Comparison of ENCODE assay signal across 20 cellular contexts in the genomic region with DNA sequence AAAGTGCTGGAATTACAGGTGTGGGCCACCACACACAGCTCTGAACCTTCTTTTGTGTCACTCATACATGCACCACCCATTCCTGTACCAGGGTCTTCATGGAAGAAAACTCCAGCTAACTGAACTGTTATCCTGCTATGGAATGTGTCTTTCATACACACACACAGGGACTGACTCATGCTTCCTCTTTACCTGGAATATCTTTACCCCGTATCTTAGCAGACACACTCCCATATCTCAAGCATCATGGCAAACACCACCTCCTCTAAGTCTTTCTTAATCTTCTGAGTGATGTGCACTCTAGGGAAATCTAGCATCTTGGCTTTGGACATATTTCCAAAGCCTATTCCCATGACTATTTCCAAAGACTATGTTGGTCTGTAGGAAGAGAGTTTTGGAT. TPM values are rescaled to one million over a fixed set of nuclear protein-coding genes. Genes with fewer than 3 reads are reported as not detected.
DNase-seq lines count a peak whose midpoint lies in the region; TF ChIP-seq lines count a peak whose summit lies in the region.
"Had no signal": no experiment of that assay in that cellular context is flagged by ENCODE, and none has a peak within 500 bp of the region (broad histone marks: within the 10 kb centered on the region; RNA-seq: fewer than 3 reads in every experiment).

No MANE protein-coding gene starts in this region.

- no peak overlapping the region for H3K27ac Mint-ChIP-seq in MCF 10A (ENCODE audit: low read depth, unreplicated experiment)
- no peak overlapping the region for H3K27ac Mint-ChIP-seq in CD8-positive, alpha-beta memory T cell
- no peak overlapping the region for H3K27ac Mint-ChIP-seq in activated CD4-positive, alpha-beta memory T cell treated with anti-CD3 and anti-CD28 coated beads for 36 hours
- H3K27ac Mint-ChIP-seq: B cell; CD8-positive, alpha-beta T cell; HFFc6 had no signal

- H3K4me3 Mint-ChIP-seq in MCF 10A (ENCODE audit: unreplicated experiment), result no peak overlapping the region
- no peak overlapping the region for H3K4me3 Mint-ChIP-seq in CD8-positive, alpha-beta memory T cell
- no peak overlapping the region for H3K4me3 Mint-ChIP-seq in activated CD4-positive, alpha-beta memory T cell treated with anti-CD3 and anti-CD28 coated beads for 36 hours
- H3K4me3 Mint-ChIP-seq: B cell; CD4-positive, CD25-positive, alpha-beta regulatory T cell; CD8-positive, alpha-beta T cell; HFFc6 had no signal

- H3K23ac ChIP-seq in trophoblast cell (ENCODE audit: low read length), result no peak overlapping the region

- H3K9me3 ChIP-seq in mammary epithelial cell (replicated peaks; ENCODE audit: insufficient read depth, low read length), result no peaks in the 10 kb centered on the region
- peaks cover 3% of the 10 kb centered on the region for H3K9me3 ChIP-seq in trophoblast cell (ENCODE audit: insufficient read depth, low read depth, low read length)
- H3K9me3 ChIP-seq in CD8-positive, alpha-beta memory T cell (ENCODE audit: low read length), result no peaks in the 10 kb centered on the region
- H3K9me3 ChIP-seq: BLaER1 had no signal

- H3K4me2 ChIP-seq in mammary epithelial cell (ENCODE audit: insufficient read depth, low read depth, low read length) (no peak overlapping the region), trophoblast cell (ENCODE audit: low read length) (no peak overlapping the region)
- H3K4me2 ChIP-seq: BLaER1 had no signal

- H3K9ac ChIP-seq in mammary epithelial cell (ENCODE audit: insufficient read depth, low read length) (no peak overlapping the region), trophoblast cell (ENCODE audit: low read length) (no peak overlapping the region)
- H3K9ac ChIP-seq: BLaER1 had no signal

- no peak overlapping the region for H4K8ac ChIP-seq in trophoblast cell (ENCODE audit: low read depth, low read length)

- no TSS peak for BruUV-seq in mammary epithelial cell (replicated peaks; lab: Mats Ljungman, UMichigan)
- no TSS peak for BruUV-seq in MCF 10A (replicated peaks; lab: Mats Ljungman, UMichigan)

- H3K18ac ChIP-seq in trophoblast cell (ENCODE audit: low read length), result no peak overlapping the region

- DNase-seq in mammary epithelial cell (peak; percentile 32), MCF 10A (ENCODE audit: unreplicated experiment) (no peak), fibroblast of the aortic adventitia (ENCODE audit: low read depth) (peak; percentile 13), trophoblast cell (peak; percentile 1 to 45)
- no peak for DNase-seq in CD8-positive, alpha-beta memory T cell
- DNase-seq in activated CD4-positive, alpha-beta memory T cell treated with anti-CD3 and anti-CD28 coated beads for 36 hours, result no peak
- DNase-seq: CD4-positive, CD25-positive, alpha-beta regulatory T cell; CD8-positive, alpha-beta T cell; DMS 273 treated with DMSO at 0.1 percent for 48 hours; DMS79; EL; GDM1; GOT3; HFFc6 had no signal

- in situ Hi-C loops in mammary epithelial cell (cut with MboI; ENCODE audit: low sequenced_read_pairs in 2 of 2), result no loop called here

- H2BK120ac ChIP-seq in trophoblast cell (ENCODE audit: insufficient read depth, low read length, poor library complexity), result no peak overlapping the region

- H3K79me2 ChIP-seq in mammary epithelial cell (ENCODE audit: insufficient read depth, low read length), result no peaks in the 10 kb centered on the region
- no peaks in the 10 kb centered on the region for H3K79me2 ChIP-seq in trophoblast cell (ENCODE audit: control insufficient read depth, insufficient read depth, low read length, poor library complexity)

- no peak overlapping the region for H3K27ac ChIP-seq in mammary epithelial cell (ENCODE audit: insufficient read depth, low read depth, low read length)
- no peak overlapping the region for H3K27ac ChIP-seq in trophoblast cell (ENCODE audit: low read depth, low read length)
- H3K27ac ChIP-seq in CD8-positive, alpha-beta memory T cell (ENCODE audit: low read depth, low read length), result no peak overlapping the region
- H3K27ac ChIP-seq: 22Rv1, BLaER1, C4-2B had no signal

- no peak overlapping the region for H2BK5ac ChIP-seq in trophoblast cell (ENCODE audit: low read depth, low read length, poor library complexity)

- TF ChIP-seq CTCF in mammary epithelial cell (conservative IDR thresholded peaks at IDR 0.05 in 1 of 2, IDR thresholded peaks at IDR 0.05 in 1 of 2; ENCODE audit: extremely low read depth in 1 of 2, insufficient read depth in 1 of 2, low read depth in 1 of 2, low read length in 2 of 2) (no peak), MCF 10A (IDR thresholded peaks at IDR 0.05; ENCODE audit: unreplicated experiment) (no peak), fibroblast of the aortic adventitia (IDR thresholded peaks at IDR 0.05; ENCODE audit: insufficient read depth, low read length) (no peak)

- no peak overlapping the region for H4K12ac ChIP-seq in trophoblast cell (ENCODE audit: low read depth, low read length)

- H3K4me1 Mint-ChIP-seq in MCF 10A (ENCODE audit: insufficient read depth, unreplicated experiment), result peaks cover 11% of the 10 kb centered on the region
- H3K4me1 Mint-ChIP-seq in CD8-positive, alpha-beta memory T cell, result no peaks in the 10 kb centered on the region
- peaks cover 8% of the 10 kb centered on the region for H3K4me1 Mint-ChIP-seq in activated CD4-positive, alpha-beta memory T cell treated with anti-CD3 and anti-CD28 coated beads for 36 hours (ENCODE audit: low read depth)
- H3K4me1 Mint-ChIP-seq: B cell; CD4-positive, CD25-positive, alpha-beta regulatory T cell had no signal

- H3K36me3 ChIP-seq in mammary epithelial cell (ENCODE audit: insufficient read depth, low read length), result no peaks in the 10 kb centered on the region
- no peaks in the 10 kb centered on the region for H3K36me3 ChIP-seq in trophoblast cell (ENCODE audit: control insufficient read depth in 1 of 2, insufficient read depth in 2 of 2, low read length in 2 of 2)
- no peaks in the 10 kb centered on the region for H3K36me3 ChIP-seq in CD8-positive, alpha-beta memory T cell (ENCODE audit: insufficient read depth, low read length)
- H3K36me3 ChIP-seq: BLaER1, HAP-1 had no signal

- CTCF ChIA-PET in mammary epithelial cell (lab: Charles Lee; ENCODE audit: low non-redundant PET), result interaction anchor here (0.5 kb wide), 1 partner anchor 8 kb away, joined by 14 read pairs; no protein-coding TSS in a partner anchor
- CTCF ChIA-PET in MCF 10A (lab: Yijun Ruan, JAX), result interaction anchor here (0.6 to 6.4 kb wide), 3 partner anchors 9 to 68 kb away, joined by 3 to 35 read pairs (median 5); no protein-coding TSS in a partner anchor
- CTCF ChIA-PET in CD8-positive, alpha-beta memory T cell (lab: Charles Lee), result interaction anchor here (1.4 to 1.6 kb wide), 2 partner anchors 9 to 28 kb away, joined by 4 to 5 read pairs; no protein-coding TSS in a partner anchor
- CTCF ChIA-PET in activated CD4-positive, alpha-beta memory T cell treated with anti-CD3 and anti-CD28 coated beads for 36 hours (lab: Charles Lee), result interaction anchor here (0.6 to 4.7 kb wide), 4 partner anchors 9 to 176 kb away, joined by 3 to 27 read pairs (median 6); no protein-coding TSS in a partner anchor

- H2AFZ ChIP-seq in mammary epithelial cell (ENCODE audit: low read depth, low read length) (no peak overlapping the region), trophoblast cell (ENCODE audit: insufficient read depth, low read length, poor library complexity) (no peak overlapping the region)

- no peaks in the 10 kb centered on the region for H3K27me3 ChIP-seq in mammary epithelial cell (ENCODE audit: insufficient read depth, low read length)
- no peaks in the 10 kb centered on the region for H3K27me3 ChIP-seq in trophoblast cell (ENCODE audit: insufficient read depth, low read length)
- no peaks in the 10 kb centered on the region for H3K27me3 ChIP-seq in CD8-positive, alpha-beta memory T cell (ENCODE audit: insufficient read depth, low read length, poor library complexity, severe bottlenecking)
- H3K27me3 ChIP-seq: BLaER1 had no signal

- H2BK12ac ChIP-seq in trophoblast cell (ENCODE audit: low read length), result no peak overlapping the region

- 45% methylated on average over 1 of the region's 1 CpG for WGBS in mammary epithelial cell (ENCODE audit: low coverage, missing lambda C conversion rate)
- whole genome bisulfite sequencing in trophoblast cell (ENCODE audit: extremely low coverage, insufficient coverage, insufficient read length), result no CpG with 5 or more reads among the region's 1 CpG

- no peak overlapping the region for H3K4ac ChIP-seq in trophoblast cell (ENCODE audit: low read depth, low read length)

- no peak overlapping the region for H3K4me3 ChIP-seq in mammary epithelial cell (replicated peaks in 1 of 3; ENCODE audit: insufficient read depth in 1 of 3, low read depth in 2 of 3, low read length in 3 of 3)
- no peak overlapping the region for H3K4me3 ChIP-seq in fibroblast of the aortic adventitia (ENCODE audit: low read depth, low read length)
- H3K4me3 ChIP-seq in trophoblast cell (ENCODE audit: low read depth, low read length), result no peak overlapping the region
- H3K4me3 ChIP-seq in CD8-positive, alpha-beta memory T cell (ENCODE audit: low read length), result no peak overlapping the region
- H3K4me3 ChIP-seq: BLaER1, GM12878, HAP-1 had no signal

- H3K79me1 ChIP-seq in trophoblast cell (ENCODE audit: low read length), result no peaks in the 10 kb centered on the region

- peaks cover 20% of the 10 kb centered on the region for H3K4me1 ChIP-seq in mammary epithelial cell (ENCODE audit: insufficient read depth, low read length)
- H3K4me1 ChIP-seq in trophoblast cell (ENCODE audit: control insufficient read depth in 1 of 2, insufficient read depth in 2 of 2, low read length in 2 of 2), result no peaks in the 10 kb centered on the region
- H3K4me1 ChIP-seq in CD8-positive, alpha-beta memory T cell (ENCODE audit: insufficient read depth, low read length), result no peaks in the 10 kb centered on the region
- H3K4me1 ChIP-seq: BLaER1, HAP-1 had no signal

- H3K36me3 Mint-ChIP-seq in MCF 10A (ENCODE audit: insufficient read depth, unreplicated experiment), result no peaks in the 10 kb centered on the region
- H3K36me3 Mint-ChIP-seq in CD8-positive, alpha-beta memory T cell, result peaks cover 0 to 4% (median 0%) of the 10 kb centered on the region in 3 donors
- H3K36me3 Mint-ChIP-seq in activated CD4-positive, alpha-beta memory T cell treated with anti-CD3 and anti-CD28 coated beads for 36 hours, result no peaks in the 10 kb centered on the region
- H3K36me3 Mint-ChIP-seq: CD8-positive, alpha-beta T cell had no signal

- no peaks in the 10 kb centered on the region for H3K27me3 Mint-ChIP-seq in MCF 10A (ENCODE audit: insufficient read depth, unreplicated experiment)
- peaks cover 0 to 2% of the 10 kb centered on the region in 2 donors for H3K27me3 Mint-ChIP-seq in CD8-positive, alpha-beta memory T cell
- no peaks in the 10 kb centered on the region for H3K27me3 Mint-ChIP-seq in activated CD4-positive, alpha-beta memory T cell treated with anti-CD3 and anti-CD28 coated beads for 36 hours
- H3K27me3 Mint-ChIP-seq: B cell; CD4-positive, CD25-positive, alpha-beta regulatory T cell had no signal

- intact Hi-C loops in mammary epithelial cell (cut with micrococcal nuclease), result no loop called here
- intact Hi-C loops in MCF 10A (cut with micrococcal nuclease), result no loop called here
- intact Hi-C loops in activated CD4-positive, alpha-beta memory T cell treated with anti-CD3 and anti-CD28 coated beads for 36 hours (cut with micrococcal nuclease), result no loop called here

- no peak overlapping the region for H2AK5ac ChIP-seq in trophoblast cell (ENCODE audit: low read length)

- no peak overlapping the region for H3K14ac ChIP-seq in trophoblast cell (ENCODE audit: low read length)

- no peaks in the 10 kb centered on the region for H4K20me1 ChIP-seq in mammary epithelial cell (ENCODE audit: insufficient read depth, low read length)
- H4K20me1 ChIP-seq: BLaER1 had no signal

- no peaks in the 10 kb centered on the region for H3K9me3 Mint-ChIP-seq in MCF 10A (ENCODE audit: unreplicated experiment)
- no peaks in the 10 kb centered on the region for H3K9me3 Mint-ChIP-seq in CD8-positive, alpha-beta memory T cell
- H3K9me3 Mint-ChIP-seq in activated CD4-positive, alpha-beta memory T cell treated with anti-CD3 and anti-CD28 coated beads for 36 hours, result no peaks in the 10 kb centered on the region
- H3K9me3 Mint-ChIP-seq: CD4-positive, CD25-positive, alpha-beta regulatory T cell; CD8-positive, alpha-beta T cell; HFFc6 had no signal

- dilution Hi-C loops in mammary epithelial cell (cut with HindIII; ENCODE audit: low sequenced_read_pairs), result loop anchor here (5.0 kb wide), 1 partner anchor 71 kb away; no protein-coding TSS in a partner anchor

- no peak overlapping the region for H4K91ac ChIP-seq in trophoblast cell (ENCODE audit: low read depth, low read length)

- POLR2A ChIA-PET in MCF 10A (lab: Yijun Ruan, JAX), result no interaction called here
- POLR2A ChIA-PET in CD8-positive, alpha-beta memory T cell (lab: Charles Lee), result no interaction called here
- POLR2A ChIA-PET in activated CD4-positive, alpha-beta memory T cell treated with anti-CD3 and anti-CD28 coated beads for 36 hours (lab: Charles Lee), result no interaction called here

RNA-seq across cellular contexts. Expression of a gene that starts 35.0 kb away (rescaled TPM):
- total RNA-seq in mammary epithelial cell (under 1 TPM in 1 of 2 donors, not detected in 1; 0.09 TPM), MCF 10A (2022) (not detected in 2 replicates), fibroblast of the aortic adventitia (ENCODE audit: low replicate concordance) (0.16 TPM in 1 of 2 replicates, not detected in the other)
- polyA plus RNA-seq in mammary epithelial cell, result 0.01 TPM
- polyA minus RNA-seq in mammary epithelial cell, result not detected
- polyA plus RNA-seq in trophoblast cell (2013), result 0.05 and 0.07 TPM in 2 replicates
- 1 to 10 TPM; 2.0 to 2.2 TPM for total RNA-seq in CD8-positive, alpha-beta memory T cell
- 0.98 TPM for polyA plus RNA-seq in CD8-positive, alpha-beta memory T cell
- total RNA-seq in activated CD4-positive, alpha-beta memory T cell treated with anti-CD3 and anti-CD28 coated beads for 36 hours, result 10 to 100 TPM; 11.0 to 12.4 TPM
- total RNA-seq: HFFc6 had no signal

RNA-seq across cellular contexts. Expression of a gene that starts 43.2 kb away (rescaled TPM):
- total RNA-seq in mammary epithelial cell (1 to 10 TPM in 1 of 2 donors, under 1 TPM in 1; 0.83 to 4.8 TPM), MCF 10A (2022) (0.33 and 0.71 TPM in 2 replicates), fibroblast of the aortic adventitia (ENCODE audit: low replicate concordance) (2.0 and 3.7 TPM in 2 replicates)
- 0.71 TPM for polyA plus RNA-seq in mammary epithelial cell
- not detected for polyA minus RNA-seq in mammary epithelial cell
- 0.01 and 0.04 TPM in 2 replicates for polyA plus RNA-seq in trophoblast cell (2013)
- total RNA-seq in CD8-positive, alpha-beta memory T cell, result 10 to 100 TPM; 40.1 to 46.6 TPM
- 50.9 TPM for polyA plus RNA-seq in CD8-positive, alpha-beta memory T cell
- total RNA-seq in activated CD4-positive, alpha-beta memory T cell treated with anti-CD3 and anti-CD28 coated beads for 36 hours, result 100 to 1,000 TPM; 140 to 148 TPM

Comparison
In these comparisons a context has a peak if more than half of its experiments do, and no peak if none do; other contexts are left out.
1. DNase-seq: peak in mammary epithelial cell (single experiment), fibroblast of the aortic adventitia (single experiment) and trophoblast cell (2 of 2); none in MCF 10A (single experiment), CD8-positive, alpha-beta memory T cell (0 of 5) and activated CD4-positive, alpha-beta memory T cell treated with anti-CD3 and anti-CD28 coated beads for 36 hours (single experiment).